Comparison of ENCODE assay signal across 8 cellular contexts in genomic region chr17:82213251-82214011, GRCh38. TPM values are rescaled to one million over a fixed set of nuclear protein-coding genes. Genes with fewer than 3 reads are reported as not detected.
DNase-seq lines count a peak whose midpoint lies in the region; ATAC-seq and TF ChIP-seq lines count a peak whose summit lies in the region.

No MANE protein-coding gene starts in this region.

- TF ChIP-seq CTCF in neural crest cell (conservative IDR thresholded peaks at IDR 0.05) (no peak), upper lobe of left lung (IDR thresholded peaks at IDR 0.05) (no peak)

- no peaks in the 10 kb centered on the region for H3K27me3 Mint-ChIP-seq in neural crest cell (ENCODE audit: low read depth)

- H3K4me1 ChIP-seq in upper lobe of left lung, result peaks cover 42 to 56% (median 48%) of the 10 kb centered on the region in 4 donors

- H3K27ac ChIP-seq in upper lobe of left lung, result peak overlapping the region; percentile 77 to 93 (median 88)

- H3K36me3 Mint-ChIP-seq in neural crest cell (ENCODE audit: low read depth), result no peaks in the 10 kb centered on the region

- 11 to 18% methylated on average over 14 to 31 of the region's 37 CpGs for WGBS in upper lobe of left lung, 2 donors

- H3K27ac Mint-ChIP-seq in neural crest cell (ENCODE audit: unreplicated experiment), result no peak overlapping the region

- DNase-seq in NCI-H774 (lab: John Stamatoyannopoulos, UW) (peak; percentile 39), fibroblast of the conjunctiva (ENCODE audit: low read depth) (peak; percentile 43), neural crest cell (ENCODE audit: low read depth, low spot score) (no peak), upper lobe of left lung (peak in 1 of 2 donors; percentile 61), NCI-H1048 (lab: John Stamatoyannopoulos, UW) (no peak)
- peak; percentile 78 for DNase-seq in activated T-helper 9 cell treated with anti-CD3 and anti-CD28 coated beads, Interleukin-2, amount 50 U/mL, for 16 hours (ENCODE audit: low read depth)

- H3K9me3 Mint-ChIP-seq in neural crest cell, result no peaks in the 10 kb centered on the region

- peaks cover 11% of the 10 kb centered on the region for H3K4me1 Mint-ChIP-seq in neural crest cell

- H3K4me3 Mint-ChIP-seq in neural crest cell, result peak overlapping the region; percentile 85

- no peaks in the 10 kb centered on the region for H3K36me3 ChIP-seq in upper lobe of left lung

- no peak for TF ChIP-seq EP300 in upper lobe of left lung (IDR thresholded peaks at IDR 0.05)

- H3K27me3 ChIP-seq in upper lobe of left lung, result no peaks in the 10 kb centered on the region

- H3K9me3 ChIP-seq in upper lobe of left lung, result no peaks in the 10 kb centered on the region

- no peak for TF ChIP-seq POLR2A in upper lobe of left lung (IDR thresholded peaks at IDR 0.05)

- ATAC-seq in HG02840 (IDR thresholded peaks at IDR 0.05; ENCODE audit: low FRiP score, unreplicated experiment) (peak; percentile 12), upper lobe of left lung (ENCODE audit: low FRiP score in 2 of 2) (peak in 1 of 2 donors; percentile 65)

- peak overlapping the region; percentile 73 for H3K4me3 ChIP-seq in GM08714 (ENCODE audit: low read length)
- H3K4me3 ChIP-seq in upper lobe of left lung, result peak overlapping the region; percentile 63 to 97 (median 94)

RNA-seq across cellular contexts. Expression of gene CCDC57, which starts 0.8 kb away (rescaled TPM):
- total RNA-seq in neural crest cell, result 47.5 and 50.3 TPM in 2 replicates
- 100 to 1,000 TPM in 2 of 6 donors, 10 to 100 TPM in 4; 52.9 to 204 (median 71.8) TPM for total RNA-seq in upper lobe of left lung

RNA-seq across cellular contexts. Expression of gene SLC16A3, which starts 15.4 kb away (rescaled TPM):
- total RNA-seq in neural crest cell (1.5 and 8.6 TPM in 2 replicates), upper lobe of left lung (100 to 1,000 TPM in 3 of 6 donors, 10 to 100 TPM in 3; 33.5 to 134 (median 102) TPM)

Comparison
In these comparisons a context has a peak if more than half of its experiments do, and no peak if none do; other contexts are left out.
1. DNase-seq: peak in NCI-H774 (single experiment), activated T-helper 9 cell treated with anti-CD3 and anti-CD28 coated beads, Interleukin-2, amount 50 U/mL, for 16 hours (single experiment) and fibroblast of the conjunctiva (single experiment); none in neural crest cell (single experiment) and NCI-H1048 (single experiment).